ENCODE assay signal across 8 cellular contexts in genomic region chr14:77760381-77761204, GRCh38. TPM values are rescaled to one million over a fixed set of nuclear protein-coding genes. Genes with fewer than 3 reads are reported as not detected.
DNase-seq lines count a peak whose midpoint lies in the region; ATAC-seq, FAIRE-seq and TF ChIP-seq lines count a peak whose summit lies in the region.

TSS of gene SNW1 (minus strand) at chr14:77761156. CDS start at chr14:77761127, 29 bp downstream.

- DNase-seq in NCI-H1436 (lab: John Stamatoyannopoulos, UW) = peak; percentile 95
- no peak for DNase-seq in NCI-H1436 treated with DMSO at 0.1 percent for 48 hours (lab: John Stamatoyannopoulos, UW)
- peak; percentile 99 for DNase-seq in NCI-H1694 treated with DMSO at 0.1 percent for 48 hours (lab: John Stamatoyannopoulos, UW)
- peak; percentile 93 for DNase-seq in WERI-Rb-1
- DNase-seq in breast epithelium (ENCODE audit: low spot score in 2 of 2) = peak; percentile 88 to 90
- DNase-seq in iPS-NIHi11 (ENCODE audit: low spot score) = peak; percentile 92
- DNase-seq in small intestine = peak; percentile 96

- peak; percentile 82 for TF ChIP-seq POLR2A in breast epithelium (IDR thresholded peaks at IDR 0.05)

- H3K4me1 ChIP-seq in breast epithelium = peaks cover 0 to 3% of the 10 kb centered on the region in 2 donors
- peaks cover 0 to 2% of the 10 kb centered on the region in 2 donors for H3K4me1 ChIP-seq in small intestine (ENCODE audit: control insufficient read depth in 2 of 2, insufficient read depth in 1 of 2, low read depth in 1 of 2, low read length in 1 of 2)

- intact Hi-C loops in breast epithelium (cut with DNase I; ENCODE audit: low total_unique reads) = no loop called here

- peak; percentile 93 for ATAC-seq in HG02852 (IDR thresholded peaks at IDR 0.05; ENCODE audit: unreplicated experiment)

- H3K27ac ChIP-seq in WERI-Rb-1 = peak within 1 kb of the TSS; percentile 89
- peak within 1 kb of the TSS; percentile 96 to 97 for H3K27ac ChIP-seq in breast epithelium
- H3K27ac ChIP-seq in small intestine (ENCODE audit: low read depth in 1 of 2, low read length in 1 of 2) = peak within 1 kb of the TSS; percentile 77 to 98

- H3K4me3 ChIP-seq in WERI-Rb-1 (ENCODE audit: low read depth, low read length) (peak within 1 kb of the TSS; percentile 89), breast epithelium (peak within 1 kb of the TSS; percentile 78 to 98 (median 86)), small intestine (ENCODE audit: low read depth in 1 of 2, low read length in 2 of 2) (peak within 1 kb of the TSS; percentile 87 to 98)

- H3K36me3 ChIP-seq in WERI-Rb-1 = peaks cover 20% of the 10 kb centered on the region
- no peaks in the 10 kb centered on the region for H3K36me3 ChIP-seq in breast epithelium
- H3K36me3 ChIP-seq in small intestine (ENCODE audit: control insufficient read depth in 2 of 2, insufficient read depth in 2 of 2, low read length in 2 of 2) = peaks cover 0 to 3% of the 10 kb centered on the region in 2 donors

- H3K9me3 ChIP-seq in WERI-Rb-1 (ENCODE audit: severe bottlenecking) (no peaks in the 10 kb centered on the region), breast epithelium (no peaks in the 10 kb centered on the region), small intestine (ENCODE audit: control insufficient read depth, low read depth) (no peaks in the 10 kb centered on the region)

- H3K27me3 ChIP-seq in WERI-Rb-1 (ENCODE audit: insufficient read depth, low read depth, severe bottlenecking) (no peaks in the 10 kb centered on the region), breast epithelium (no peaks in the 10 kb centered on the region), small intestine (ENCODE audit: control insufficient read depth in 2 of 2, insufficient read depth in 2 of 2, low read length in 2 of 2) (no peaks in the 10 kb centered on the region)

- TF ChIP-seq CTCF in WERI-Rb-1 (IDR thresholded peaks at IDR 0.05; ENCODE audit: low read depth, low read length) (no peak), breast epithelium (IDR thresholded peaks at IDR 0.05) (no peak)

- 0% methylated on average over 60 of the region's 60 CpGs for WGBS in small intestine, 3 donors

- FAIRE-seq in small intestine (lab: Jason Lieb, UNC) = no peak

RNA-seq across cellular contexts. Expression of gene SNW1, which starts in this region (rescaled TPM):
- 10 to 100 TPM; 48.3 to 58.2 (median 54.4) TPM for total RNA-seq in breast epithelium
- polyA plus RNA-seq in small intestine = 10 to 100 TPM; 40.3 to 49.7 (median 44.3) TPM
